In genomic region chr12:3236345-3237153, GRCh38 we compare ENCODE assay signal across 8 cellular contexts.
DNase-seq lines count a peak whose midpoint lies in the region; TF ChIP-seq lines count a peak whose summit lies in the region.

No MANE protein-coding gene starts in this region.

- H3K36me3 ChIP-seq in NT2/D1 (ENCODE audit: insufficient read depth, insufficient read length, low read length) = peaks cover 19% of the 10 kb centered on the region
- H3K36me3 ChIP-seq in skeletal muscle tissue (ENCODE audit: control insufficient read depth in 3 of 3, insufficient read depth in 3 of 3, low read length in 3 of 3) = peaks cover 0 to 3% (median 0%) of the 10 kb centered on the region in 3 donors

- H3K4me1 ChIP-seq in NT2/D1 (ENCODE audit: insufficient read depth, insufficient read length) = peaks cover 31% of the 10 kb centered on the region
- H3K4me1 ChIP-seq in skeletal muscle tissue (ENCODE audit: control insufficient read depth in 3 of 3, insufficient read depth in 3 of 3, low read length in 3 of 3) = peaks cover 41 to 79% (median 55%) of the 10 kb centered on the region in 3 donors

- DNase-seq in NOMO-1 treated with DMSO at 0.1 percent for 48 hours (lab: John Stamatoyannopoulos, UW; ENCODE audit: unreplicated experiment) (peak; percentile 1), NOMO-1 (lab: John Stamatoyannopoulos, UW; ENCODE audit: unreplicated experiment in 2 of 2) (no peak), NT2/D1 (ENCODE audit: low read depth, low spot score) (peak; percentile 92), fibroblast of mammary gland (ENCODE audit: low read depth) (peak; percentile 58), NCI-H1105 (lab: John Stamatoyannopoulos, UW) (no peak), lower leg skin (ENCODE audit: low spot score in 2 of 2) (no peak), GM13976 (ENCODE audit: low spot score) (no peak)

- no peak overlapping the region for H3K4me3 ChIP-seq in NT2/D1 (ENCODE audit: insufficient read length, low read depth)
- no peak overlapping the region for H3K4me3 ChIP-seq in fibroblast of mammary gland (ENCODE audit: control insufficient read depth, low read depth, low read length)
- peak overlapping the region in 2 of 3 donors; percentile 24 to 54 for H3K4me3 ChIP-seq in skeletal muscle tissue (ENCODE audit: low read length in 3 of 3)
- H3K4me3 ChIP-seq in lower leg skin (ENCODE audit: low read depth, poor library complexity, severe bottlenecking) = no peak overlapping the region

- in situ Hi-C loops in GM13976 (cut with MboI; ENCODE audit: low sequenced_read_pairs, unreplicated experiment) = no loop called here

- H3K27me3 ChIP-seq in NT2/D1 (ENCODE audit: insufficient read depth, insufficient read length) (no peaks in the 10 kb centered on the region), skeletal muscle tissue (ENCODE audit: control insufficient read depth in 3 of 3, insufficient read depth in 3 of 3, low read length in 3 of 3) (no peaks in the 10 kb centered on the region)

- no peak for TF ChIP-seq CTCF in fibroblast of mammary gland (conservative IDR thresholded peaks at IDR 0.05; ENCODE audit: control insufficient read depth, insufficient read depth, low read depth, low read length)
- TF ChIP-seq CTCF in lower leg skin (IDR thresholded peaks at IDR 0.05) = no peak
- TF ChIP-seq CTCF in GM13976 (IDR thresholded peaks at IDR 0.05; ENCODE audit: borderline replicate concordance, control extremely low read depth, extremely low read depth, insufficient read depth, missing control alignments) = no peak

- intact Hi-C loops in lower leg skin (cut with DNase I; ENCODE audit: low total_unique reads) = no loop called here

- H3K9ac ChIP-seq in NT2/D1 (ENCODE audit: insufficient read length, low read depth) (peak overlapping the region; percentile 47), skeletal muscle tissue (ENCODE audit: low read depth in 1 of 3, low read length in 3 of 3) (peak overlapping the region in 2 of 3 donors; percentile 26 to 62)

- H3K9me3 ChIP-seq in NT2/D1 (ENCODE audit: insufficient read depth, low read length) (no peaks in the 10 kb centered on the region), skeletal muscle tissue (ENCODE audit: control insufficient read depth in 3 of 3, low read length in 3 of 3) (no peaks in the 10 kb centered on the region)

- peak overlapping the region; percentile 76 for H3K27ac ChIP-seq in skeletal muscle tissue (ENCODE audit: low read depth, low read length)

- TF ChIP-seq POLR2A in lower leg skin (IDR thresholded peaks at IDR 0.05) = no peak

- WGBS in lower leg skin, 2 donors = 67 to 79% methylated on average over 15 of the region's 15 CpGs

Comparison
In these comparisons a context has a peak if more than half of its experiments do, and no peak if none do; other contexts are left out.
1. DNase-seq: peak in NOMO-1 treated with DMSO at 0.1 percent for 48 hours (single experiment), NT2/D1 (single experiment) and fibroblast of mammary gland (single experiment); none in NOMO-1 (0 of 2), NCI-H1105 (single experiment), lower leg skin (0 of 2) and GM13976 (single experiment).
2. H3K4me3 ChIP-seq: peak in skeletal muscle tissue (2 of 3); none in NT2/D1 (single experiment), fibroblast of mammary gland (single experiment) and lower leg skin (single experiment).